23 cellular contexts compared by ENCODE assay signal in the genomic region with DNA sequence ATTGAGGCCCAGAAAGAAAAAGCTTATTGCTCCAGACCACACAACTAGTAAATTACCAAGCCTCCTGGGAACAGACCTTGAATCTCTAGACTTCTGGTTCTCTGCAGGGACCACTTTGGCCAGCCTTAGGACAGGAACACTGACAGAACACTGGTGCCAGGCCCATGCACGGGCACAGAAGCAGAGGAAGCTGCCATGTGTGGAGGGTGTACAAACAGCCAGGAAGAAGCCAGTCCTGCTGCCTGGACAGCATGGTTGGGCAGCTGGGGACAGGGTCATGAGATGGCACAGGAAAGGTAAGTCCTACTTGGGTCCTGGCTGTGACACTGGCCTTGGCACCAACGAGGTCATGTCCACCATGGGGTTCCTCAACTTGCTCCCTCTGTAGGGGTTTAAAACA. TPM values are rescaled to one million over a fixed set of nuclear protein-coding genes. Genes with fewer than 3 reads are reported as not detected.
"Had no signal": no experiment of that assay in that cellular context is flagged by ENCODE, and none has a peak within 500 bp of the region (broad histone marks: within the 10 kb centered on the region; RNA-seq: fewer than 3 reads in every experiment).

No MANE protein-coding gene starts in this region.

- H3K9me3 ChIP-seq: right lobe of liver, testis, uterus had no signal

- ATAC-seq: activated CD8-positive, alpha-beta T cell treated with anti-CD3 and anti-CD28 coated beads for 36 hours; activated naive CD8-positive, alpha-beta T cell treated with anti-CD3 and anti-CD28 coated beads, Interleukin-2, amount 50 U/mL, for 24 hours; left colon; natural killer cell treated with Interleukin-12 subunit alpha and Interleukin-12 subunit beta and Interleukin-15 and Interleukin-18, amount 100 ng/mL, for 72 hours; right lobe of liver had no signal

- H3K4me3 Mint-ChIP-seq: activated CD4-positive, alpha-beta T cell treated with anti-CD3 and anti-CD28 coated beads, Interleukin-2, amount 10 ng/mL, durations not matched to agents 24 days and 14 days; activated CD8-positive, alpha-beta T cell treated with anti-CD3 and anti-CD28 coated beads for 36 hours; activated naive CD8-positive, alpha-beta T cell treated with anti-CD3 and anti-CD28 coated beads, Interleukin-2, amount 50 U/mL, for 24 hours; natural killer cell treated with Interleukin-12 subunit alpha and Interleukin-12 subunit beta and Interleukin-15 and Interleukin-18, amount 100 ng/mL, for 72 hours had no signal

- H3K36me3 ChIP-seq: right lobe of liver, uterus, WERI-Rb-1 had no signal

- H3K27me3 Mint-ChIP-seq: activated CD8-positive, alpha-beta T cell treated with anti-CD3 and anti-CD28 coated beads for 36 hours; activated naive CD8-positive, alpha-beta T cell treated with anti-CD3 and anti-CD28 coated beads, Interleukin-2, amount 50 U/mL, for 24 hours; natural killer cell treated with Interleukin-12 subunit alpha and Interleukin-12 subunit beta and Interleukin-15 and Interleukin-18, amount 100 ng/mL, for 72 hours; type B pancreatic cell had no signal

- H3K27ac Mint-ChIP-seq: activated CD4-positive, alpha-beta T cell treated with anti-CD3 and anti-CD28 coated beads, Interleukin-2, amount 10 ng/mL, durations not matched to agents 24 days and 14 days; activated CD8-positive, alpha-beta T cell treated with anti-CD3 and anti-CD28 coated beads for 36 hours; activated naive CD8-positive, alpha-beta T cell treated with anti-CD3 and anti-CD28 coated beads, Interleukin-2, amount 50 U/mL, for 24 hours; natural killer cell treated with Interleukin-12 subunit alpha and Interleukin-12 subunit beta and Interleukin-15 and Interleukin-18, amount 100 ng/mL, for 72 hours; type B pancreatic cell had no signal

- DNase-seq: activated CD4-positive, CD25-positive, alpha-beta regulatory T cell treated with anti-CD3 and anti-CD28 coated beads, Interleukin-2, amount 50 U/mL, for 72 hours; activated CD8-positive, alpha-beta T cell treated with anti-CD3 and anti-CD28 coated beads for 36 hours; activated gamma-delta T cell treated with Interleukin-2 at 50 U/mL for 16 hours; activated naive CD4-positive, alpha-beta T cell treated with anti-CD3 and anti-CD28 coated beads, Interleukin-2, amount 50 U/mL, for 16 hours; activated naive CD8-positive, alpha-beta T cell treated with anti-CD3 and anti-CD28 coated beads, Interleukin-2, amount 50 U/mL, for 24 hours; activated T-cell treated with anti-CD3 and anti-CD28 coated beads, Interleukin-2, amount 50 U/mL, for 1 hour; amygdala; caudate nucleus; dermis blood vessel endothelial cell; effector CD4-positive, alpha-beta T cell; left colon; stimulated activated CD4-positive, alpha-beta T cell treated with anti-CD3 and anti-CD28 coated beads, Interleukin-2, amount 100 ng/mL, for 48 hours; stimulated activated naive CD4-positive, alpha-beta T cell treated with Interleukin-2 at 50 U/mL for 16 hours; T-helper 1 cell; testis; uterus; WERI-Rb-1 had no signal

- H3K9me3 Mint-ChIP-seq: activated CD4-positive, alpha-beta T cell treated with anti-CD3 and anti-CD28 coated beads, Interleukin-2, amount 10 ng/mL, durations not matched to agents 24 days and 14 days; activated CD8-positive, alpha-beta T cell treated with anti-CD3 and anti-CD28 coated beads for 36 hours; activated naive CD8-positive, alpha-beta T cell treated with anti-CD3 and anti-CD28 coated beads, Interleukin-2, amount 50 U/mL, for 24 hours; natural killer cell treated with Interleukin-12 subunit alpha and Interleukin-12 subunit beta and Interleukin-15 and Interleukin-18, amount 100 ng/mL, for 72 hours; type B pancreatic cell had no signal

- H3K36me3 Mint-ChIP-seq: natural killer cell treated with Interleukin-12 subunit alpha and Interleukin-12 subunit beta and Interleukin-15 and Interleukin-18, amount 100 ng/mL, for 72 hours; type B pancreatic cell had no signal

- H3K27ac ChIP-seq: epithelial cell of prostate, right lobe of liver, testis, uterus, WERI-Rb-1 had no signal

- H3K27me3 ChIP-seq: right lobe of liver, testis, uterus had no signal

RNA-seq across cellular contexts. Expression of gene MMRN2, which starts 19.2 kb away (rescaled TPM):
- total RNA-seq: activated CD4-positive, alpha-beta T cell treated with anti-CD3 and anti-CD28 coated beads, Interleukin-2, amount 10 ng/mL, durations not matched to agents 24 days and 14 days; activated CD8-positive, alpha-beta T cell treated with anti-CD3 and anti-CD28 coated beads for 36 hours; natural killer cell treated with Interleukin-12 subunit alpha and Interleukin-12 subunit beta and Interleukin-15 and Interleukin-18, amount 100 ng/mL, for 72 hours had no signal

RNA-seq across cellular contexts. Expression of gene SNCG, which starts 20.1 kb away (rescaled TPM):
- total RNA-seq: activated CD8-positive, alpha-beta T cell treated with anti-CD3 and anti-CD28 coated beads for 36 hours; mononuclear cell; natural killer cell treated with Interleukin-12 subunit alpha and Interleukin-12 subunit beta and Interleukin-15 and Interleukin-18, amount 100 ng/mL, for 72 hours had no signal

RNA-seq across cellular contexts. Expression of gene ADIRF, which starts 30.0 kb away (rescaled TPM):
- total RNA-seq: activated CD4-positive, alpha-beta T cell treated with anti-CD3 and anti-CD28 coated beads, Interleukin-2, amount 10 ng/mL, durations not matched to agents 24 days and 14 days; activated CD8-positive, alpha-beta T cell treated with anti-CD3 and anti-CD28 coated beads for 36 hours; mononuclear cell; natural killer cell treated with Interleukin-12 subunit alpha and Interleukin-12 subunit beta and Interleukin-15 and Interleukin-18, amount 100 ng/mL, for 72 hours had no signal
